25 cellular contexts compared by ENCODE assay signal in the genomic region with DNA sequence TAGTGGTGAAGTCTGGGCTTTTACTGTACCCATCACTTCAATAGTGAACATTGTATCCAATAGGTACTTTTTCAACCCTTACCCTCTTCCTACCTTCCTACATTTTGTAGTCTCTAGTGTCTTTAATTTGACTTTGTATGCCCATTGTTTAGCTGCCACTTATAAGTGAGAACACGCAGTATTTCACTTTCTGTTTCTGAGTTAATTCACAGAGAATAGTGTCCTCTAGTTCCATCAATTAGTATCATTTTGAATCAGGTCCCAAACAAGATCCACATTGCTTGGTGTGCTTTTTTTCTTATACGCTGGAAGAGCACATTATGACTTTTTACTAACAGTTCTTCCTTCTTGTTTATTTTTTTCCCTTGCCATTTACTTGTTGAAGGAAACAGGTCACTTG.
DNase-seq lines count a peak whose midpoint lies in the region; ATAC-seq, FAIRE-seq and TF ChIP-seq lines count a peak whose summit lies in the region.
"Had no signal": no experiment of that assay in that cellular context is flagged by ENCODE, and none has a peak within 500 bp of the region (broad histone marks: within the 10 kb centered on the region; RNA-seq: fewer than 3 reads in every experiment).

No MANE protein-coding gene starts in this region.

- H3K27me3 ChIP-seq in GM12878 (replicated peaks in 1 of 2; ENCODE audit: control insufficient read depth in 2 of 2, insufficient read depth in 2 of 2, low read length in 1 of 2), result no peaks in the 10 kb centered on the region
- H3K27me3 ChIP-seq: BE2C, Peyer's patch, SJCRH30 had no signal

- intact Hi-C loops in GM12878 (cut with micrococcal nuclease; ENCODE audit: unreplicated experiment), result no loop called here

- no peaks in the 10 kb centered on the region for H3K4me1 Mint-ChIP-seq in activated T-cell treated with anti-CD3 and anti-CD28 coated beads, Interleukin-2, amount 50 U/mL, for 4 hours (ENCODE audit: low read depth)
- H3K4me1 Mint-ChIP-seq in nephron progenitor cell, result peaks cover 1% of the 10 kb centered on the region
- H3K4me1 Mint-ChIP-seq: T-cell had no signal

- no peak overlapping the region for H2AFZ ChIP-seq in GM12878 (ENCODE audit: control insufficient read depth, low read depth, low read length)

- in situ Hi-C loops in GM12878 (cut with MboI), result no loop called here

- no peaks in the 10 kb centered on the region for H3K79me2 ChIP-seq in GM12878 (ENCODE audit: control insufficient read depth, insufficient read depth, low read length)

- RAD21 ChIA-PET in GM12878 (lab: Charles Lee; ENCODE audit: unreplicated experiment), result no interaction called here

- POLR2A ChIA-PET in GM12878 (lab: Charles Lee), result no interaction called here

- H3K36me3 Mint-ChIP-seq in activated T-cell treated with anti-CD3 and anti-CD28 coated beads, Interleukin-2, amount 50 U/mL, for 4 hours (ENCODE audit: insufficient read depth), result no peaks in the 10 kb centered on the region
- no peaks in the 10 kb centered on the region for H3K36me3 Mint-ChIP-seq in nephron progenitor cell (ENCODE audit: low read depth)
- H3K36me3 Mint-ChIP-seq: T-cell had no signal

- no peaks in the 10 kb centered on the region for H3K9me3 ChIP-seq in GM12878 (replicated peaks; ENCODE audit: control insufficient read depth, insufficient read depth, low read length)
- H3K9me3 ChIP-seq: A549, BE2C, Peyer's patch, SJCRH30 had no signal

- no peaks in the 10 kb centered on the region for H3K36me3 ChIP-seq in GM12878 (ENCODE audit: control insufficient read depth in 2 of 2, insufficient read depth in 2 of 2, low read length in 1 of 2)
- H3K36me3 ChIP-seq: BE2C, Peyer's patch, SJCRH30 had no signal

- H3K27ac Mint-ChIP-seq in nephron progenitor cell, result no peak overlapping the region
- H3K27ac Mint-ChIP-seq: CD4-positive, alpha-beta T cell; T-cell had no signal

- H3K4me2 ChIP-seq in GM12878 (ENCODE audit: control insufficient read depth, insufficient read depth), result no peak overlapping the region
- H3K4me2 ChIP-seq: A549 had no signal

- DNase-seq in GM12878 (ENCODE audit: low read depth, low spot score), result no peak
- no peak for DNase-seq in activated T-cell treated with anti-CD3 and anti-CD28 coated beads, Interleukin-2, amount 50 U/mL, for 4 hours
- DNase-seq in activated CD4-positive, alpha-beta T cell treated with anti-CD3 and anti-CD28 coated beads for 48 hours, result no peak
- no peak for DNase-seq in nephron progenitor cell
- DNase-seq: BE2C; CD4-positive, alpha-beta T cell; COR-L47; DMS79 treated with DMSO at 0.1 percent for 48 hours; KG1; NCI-H1092 treated with DMSO at 0.1 percent for 48 hours; NCI-H146; NCI-H2029; NCI-H2227 treated with DMSO at 0.1 percent for 48 hours; NCI-H510A; NCI-H774; Peyer's patch; SJCRH30; T-cell had no signal

- CTCF ChIA-PET in GM12878 (lab: Yijun Ruan, JAX), result no interaction called here

- no peak overlapping the region for H3K27ac ChIP-seq in GM12878 (ENCODE audit: control insufficient read depth, insufficient read depth)
- H3K27ac ChIP-seq: A549, Peyer's patch, SJCRH30 had no signal

- H3K4me3 ChIP-seq in GM12878, result no peak overlapping the region
- H3K4me3 ChIP-seq: A549, Peyer's patch, SJCRH30 had no signal

- WGBS in GM12878 (ENCODE audit: insufficient coverage, insufficient replicate concordance, low lambda C conversion rate, missing lambda C conversion rate), result 0% methylated on average over 2 of the region's 2 CpGs

- FAIRE-seq in GM12878 (lab: Jason Lieb, UNC), result no peak
- FAIRE-seq: A549, H1 had no signal

- H3K4me1 ChIP-seq in GM12878 (ENCODE audit: control insufficient read depth, insufficient read depth, low read length), result no peaks in the 10 kb centered on the region
- H3K4me1 ChIP-seq: A549, BE2C, Peyer's patch, SJCRH30 had no signal

- no peaks in the 10 kb centered on the region for H4K20me1 ChIP-seq in GM12878 (ENCODE audit: control insufficient read depth, insufficient read depth)

- no peak for TF ChIP-seq RAD21 in GM12878 (IDR thresholded peaks at IDR 0.05; ENCODE audit: insufficient read depth, low read depth, low read length)

- H3K9me3 Mint-ChIP-seq in activated T-cell treated with anti-CD3 and anti-CD28 coated beads, Interleukin-2, amount 50 U/mL, for 4 hours, result no peaks in the 10 kb centered on the region
- H3K9me3 Mint-ChIP-seq in nephron progenitor cell, result peaks cover 9% of the 10 kb centered on the region
- H3K9me3 Mint-ChIP-seq: CD4-positive, alpha-beta T cell had no signal

- no peaks in the 10 kb centered on the region for H3K27me3 Mint-ChIP-seq in activated T-cell treated with anti-CD3 and anti-CD28 coated beads, Interleukin-2, amount 50 U/mL, for 4 hours (ENCODE audit: low read depth)
- H3K27me3 Mint-ChIP-seq in nephron progenitor cell (ENCODE audit: low read depth, poor library complexity), result peaks cover 12% of the 10 kb centered on the region
- H3K27me3 Mint-ChIP-seq: CD4-positive, alpha-beta T cell; T-cell had no signal

- SMC1A ChIA-PET in GM12878 (lab: Charles Lee; ENCODE audit: uncharacterized antibody, unreplicated experiment), result no interaction called here

- TF ChIP-seq POLR2A in GM12878 (IDR thresholded peaks at IDR 0.05; ENCODE audit: low read depth, low read length), result no peak

- H3K9ac ChIP-seq in GM12878 (ENCODE audit: control insufficient read depth, insufficient read depth, low read length), result no peak overlapping the region

- no peak for TF ChIP-seq EP300 in GM12878 (IDR thresholded peaks at IDR 0.05; ENCODE audit: borderline replicate concordance in 1 of 2, control insufficient read depth in 1 of 2, low read depth in 2 of 2, low read length in 2 of 2)

- TF ChIP-seq CTCF in GM12878 (IDR thresholded peaks at IDR 0.05 in 2 of 3, conservative IDR thresholded peaks at IDR 0.05 in 1 of 3; ENCODE audit: control insufficient read depth in 2 of 3, extremely low read depth in 1 of 3, insufficient read depth in 1 of 3, low read depth in 3 of 3, low read length in 3 of 3) (no peak), nephron progenitor cell (IDR thresholded peaks at IDR 0.05) (no peak)

- no TSS peak for BruUV-seq in GM12878 (replicated peaks; lab: Mats Ljungman, UMichigan)

- peak; percentile 65 for ATAC-seq in GM18511 (IDR thresholded peaks at IDR 0.05; ENCODE audit: unreplicated experiment)
- peak; percentile 77 for ATAC-seq in GM18870 (IDR thresholded peaks at IDR 0.05; ENCODE audit: unreplicated experiment)
- ATAC-seq in HG03280 (IDR thresholded peaks at IDR 0.05; ENCODE audit: unreplicated experiment), result peak; percentile 50
- peak; percentile 51 for ATAC-seq in GM12878
- ATAC-seq in GM18502 (IDR thresholded peaks at IDR 0.05; ENCODE audit: poor library complexity, unreplicated experiment), result no peak
- ATAC-seq in activated T-cell treated with anti-CD3 and anti-CD28 coated beads, Interleukin-2, amount 50 U/mL, for 4 hours, result no peak
- ATAC-seq: A549, HCT116, T-cell had no signal

- no peak overlapping the region for H3K4me3 Mint-ChIP-seq in activated T-cell treated with anti-CD3 and anti-CD28 coated beads, Interleukin-2, amount 50 U/mL, for 4 hours
- H3K4me3 Mint-ChIP-seq in nephron progenitor cell, result no peak overlapping the region
- H3K4me3 Mint-ChIP-seq: CD4-positive, alpha-beta T cell; T-cell had no signal

TF ChIP-seq in GM12878, 131 proteins besides CTCF, POLR2A, EP300 and RAD21:
- TF ChIP-seq ZBED1 (IDR thresholded peaks at IDR 0.05; ENCODE audit: borderline replicate concordance) (no peak), KAT2A (conservative IDR thresholded peaks at IDR 0.05; ENCODE audit: control insufficient read depth, low read depth, low read length) (no peak), WRNIP1 (IDR thresholded peaks at IDR 0.05; ENCODE audit: borderline replicate concordance, low read depth, low read length) (no peak), MTA3 (IDR thresholded peaks at IDR 0.05; ENCODE audit: borderline replicate concordance, low read length) (no peak), SPI1 (IDR thresholded peaks at IDR 0.05; ENCODE audit: borderline replicate concordance, insufficient read depth, low read depth, low read length) (no peak), TCF3 (IDR thresholded peaks at IDR 0.05; ENCODE audit: borderline replicate concordance, insufficient read depth, low read depth, low read length) (no peak)

Comparison
In these comparisons a context has a peak if more than half of its experiments do, and no peak if none do; other contexts are left out.
1. ATAC-seq: peak in GM18511 (single experiment), GM18870 (single experiment), HG03280 (single experiment) and GM12878 (single experiment); none in GM18502 (single experiment) and activated T-cell treated with anti-CD3 and anti-CD28 coated beads, Interleukin-2, amount 50 U/mL, for 4 hours (0 of 2).